In genomic region chr9:110246214-110246613, GRCh38 we compare ENCODE assay signal across 1 cellular context.
A peak's percentile ranks its signal among the peaks of the same experiment; 100 is the strongest.
TF ChIP-seq lines count a peak whose summit lies in the region.

No MANE protein-coding gene starts in this region.

TF ChIP-seq in A549, 52 proteins besides CTCF, POLR2A, EP300 and RAD21:
- no peak for TF ChIP-seq HEYL (CRISPR knock-in tag; IDR thresholded peaks at IDR 0.05)
- no peak for TF ChIP-seq TP53 (CRISPR knock-in tag; IDR thresholded peaks at IDR 0.05)
- TF ChIP-seq NR3C1 (IDR thresholded peaks at IDR 0.05): no peak
- no peak for TF ChIP-seq RARB (CRISPR knock-in tag; IDR thresholded peaks at IDR 0.05)
- peak; percentile 82 for TF ChIP-seq POLR2AphosphoS2 (conservative IDR thresholded peaks at IDR 0.05; ENCODE audit: low read length)
